8 cellular contexts compared by ENCODE assay signal in genomic region chr7:148940702-148941597, GRCh38. TPM values are rescaled to one million over a fixed set of nuclear protein-coding genes. Genes with fewer than 3 reads are reported as not detected.
DNase-seq lines count a peak whose midpoint lies in the region; ATAC-seq and TF ChIP-seq lines count a peak whose summit lies in the region.

No MANE protein-coding gene starts in this region.

- H3K4me1 ChIP-seq in right cardiac atrium (ENCODE audit: control insufficient read depth, insufficient read depth, low read length) (no peaks in the 10 kb centered on the region), vagina (peaks cover 8% of the 10 kb centered on the region)

- peak overlapping the region; percentile 97 for H3K27ac Mint-ChIP-seq in T-helper 17 cell

- DNase-seq in NCI-H1694 (lab: John Stamatoyannopoulos, UW) (peak; percentile 88), T-helper 17 cell (peak; percentile 41 to 58 (median 54)), anterior cingulate cortex (lab: John Stamatoyannopoulos, UW) (peak in 52 of 58 donors; percentile 9 to 85 (median 55)), right cardiac atrium (peak; percentile 88 to 94 (median 93)), pulmonary artery endothelial cell (ENCODE audit: low read depth, low spot score) (peak; percentile 44), vagina (ENCODE audit: extremely low spot score in 2 of 2) (peak in 1 of 2 donors; percentile 90)

- peaks cover 9% of the 10 kb centered on the region for H3K4me1 Mint-ChIP-seq in T-helper 17 cell

- TF ChIP-seq CTCF in vagina (IDR thresholded peaks at IDR 0.05): no peak

- ATAC-seq in HG02840 (IDR thresholded peaks at IDR 0.05; ENCODE audit: low FRiP score, unreplicated experiment) (peak; percentile 64), T-helper 17 cell (peak; percentile 81), right cardiac atrium (peak; percentile 97 to 98)

- H3K27me3 ChIP-seq in right cardiac atrium (ENCODE audit: control insufficient read depth, insufficient read depth) (no peaks in the 10 kb centered on the region), vagina (no peaks in the 10 kb centered on the region)

- peak overlapping the region; percentile 92 for H3K4me3 Mint-ChIP-seq in T-helper 17 cell

- no peaks in the 10 kb centered on the region for H3K36me3 Mint-ChIP-seq in T-helper 17 cell (ENCODE audit: low read depth)

- H3K9me3 ChIP-seq in T-helper 17 cell (ENCODE audit: control insufficient read depth, low read length, poor library complexity, severe bottlenecking) (no peaks in the 10 kb centered on the region), right cardiac atrium (ENCODE audit: control insufficient read depth, low read length) (no peaks in the 10 kb centered on the region), vagina (no peaks in the 10 kb centered on the region)

- H3K4me3 ChIP-seq in right cardiac atrium (ENCODE audit: low read length) (peak overlapping the region; percentile 62), vagina (peak overlapping the region; percentile 53 to 85)

- no peaks in the 10 kb centered on the region for H3K36me3 ChIP-seq in vagina

- H3K27ac ChIP-seq in right cardiac atrium (ENCODE audit: low read length): peak overlapping the region; percentile 59
- peak overlapping the region; percentile 89 for H3K27ac ChIP-seq in vagina

- intact Hi-C loops in right cardiac atrium (cut with DNase I) (no loop called here), vagina (cut with DNase I) (no loop called here)

- peak; percentile 59 for TF ChIP-seq POLR2A in GM15510 (IDR thresholded peaks at IDR 0.05; ENCODE audit: borderline replicate concordance, extremely low read depth, insufficient read length)
- no peak for TF ChIP-seq POLR2A in vagina (IDR thresholded peaks at IDR 0.05)

- WGBS in right cardiac atrium: 1% methylated on average over 43 of the region's 43 CpGs

- no peaks in the 10 kb centered on the region for H3K27me3 Mint-ChIP-seq in T-helper 17 cell

RNA-seq across cellular contexts. Expression of gene EZH2, which starts 56.9 kb away (rescaled TPM):
- 10 to 100 TPM; 38.4 to 43.7 TPM for total RNA-seq in T-helper 17 cell
- 1 to 10 TPM; 1.2 to 1.7 (median 1.2) TPM for total RNA-seq in right cardiac atrium
- 0.68 TPM for polyA plus RNA-seq in right cardiac atrium
- 17.4 and 18.6 TPM in 2 replicates for total RNA-seq in pulmonary artery endothelial cell
- 7.9 TPM for total RNA-seq in vagina
